9 cellular contexts compared by ENCODE assay signal in genomic region chr7:81510122-81510521, GRCh38.
"Had no signal": no experiment of that assay in that cellular context is flagged by ENCODE, and none has a peak within 500 bp of the region (broad histone marks: within the 10 kb centered on the region; RNA-seq: fewer than 3 reads in every experiment).

No MANE protein-coding gene starts in this region.

- H3K9ac ChIP-seq: GM23248 had no signal

- H3K36me3 ChIP-seq: HAP-1 had no signal

- H3K27ac ChIP-seq: GM23248, HL-60 had no signal

- H3K4me3 ChIP-seq: GM23248, HAP-1, K562 had no signal

- ATAC-seq: HCT116, HepG2, K562 had no signal

- DNase-seq: GM23248, GOT3, H7, HFFc6 had no signal

- H2AFZ ChIP-seq: GM23248 had no signal

- H3K27ac Mint-ChIP-seq: HFFc6 had no signal

- H3K9me3 ChIP-seq: HAP-1 had no signal

- H3K4me1 ChIP-seq: HAP-1 had no signal

- H3K4me3 Mint-ChIP-seq: HFFc6 had no signal
